Comparison of ENCODE assay signal across 19 cellular contexts in genomic region chr14:99668307-99668997, GRCh38. TPM values are rescaled to one million over a fixed set of nuclear protein-coding genes. Genes with fewer than 3 reads are reported as not detected.
"Had no signal": no experiment of that assay in that cellular context is flagged by ENCODE, and none has a peak within 500 bp of the region (broad histone marks: within the 10 kb centered on the region; RNA-seq: fewer than 3 reads in every experiment).

No MANE protein-coding gene starts in this region.

- H3K4me3 Mint-ChIP-seq: immature natural killer cell; memory B cell; mesothelial cell of epicardium; natural killer cell; stimulated activated memory B cell treated with anti-CD40 and anti-IgM and Interleukin-4, amounts not matched to agents 10 μg/mL and 1 μg/mL and 100 μg/mL, for 72 hours; stimulated activated naive CD8-positive, alpha-beta T cell treated with anti-CD3 and anti-CD28 coated beads, Interleukin-15, Interleukin-2, amounts not matched to agents 100 ng/mL and 50 ng/mL, for 24 hours had no signal

- H3K36me3 Mint-ChIP-seq: immature natural killer cell; memory B cell; mesothelial cell of epicardium; natural killer cell; stimulated activated memory B cell treated with anti-CD40 and anti-IgM and Interleukin-4, amounts not matched to agents 10 μg/mL and 1 μg/mL and 100 μg/mL, for 72 hours had no signal

- H3K27me3 Mint-ChIP-seq: stimulated activated naive CD8-positive, alpha-beta T cell treated with anti-CD3 and anti-CD28 coated beads, Interleukin-15, Interleukin-2, amounts not matched to agents 100 ng/mL and 50 ng/mL, for 24 hours had no signal

- H3K27me3 ChIP-seq: colonic mucosa, esophagus squamous epithelium, pancreas had no signal

- ATAC-seq: lower lobe of right lung; natural killer cell; right cardiac atrium; stimulated activated memory B cell treated with anti-CD40 and anti-IgM and Interleukin-4, amounts not matched to agents 10 μg/mL and 1 μg/mL and 100 μg/mL, for 72 hours had no signal

- H3K9me3 ChIP-seq: colonic mucosa, esophagus squamous epithelium, left ventricle myocardium inferior, lower lobe of right lung, pancreas, tibial artery had no signal

- H3K9me3 Mint-ChIP-seq: immature natural killer cell; memory B cell; mesothelial cell of epicardium; natural killer cell; stimulated activated memory B cell treated with anti-CD40 and anti-IgM and Interleukin-4, amounts not matched to agents 10 μg/mL and 1 μg/mL and 100 μg/mL, for 72 hours; stimulated activated naive CD8-positive, alpha-beta T cell treated with anti-CD3 and anti-CD28 coated beads, Interleukin-15, Interleukin-2, amounts not matched to agents 100 ng/mL and 50 ng/mL, for 24 hours had no signal

- H3K4me3 ChIP-seq: colonic mucosa, esophagus squamous epithelium, left ventricle myocardium inferior, lower lobe of right lung, pancreas, tibial artery had no signal

- DNase-seq: cerebellar nuclear complex; colonic mucosa; effector memory CD4-positive, alpha-beta T cell; esophagus squamous epithelium; foreskin fibroblast; immature natural killer cell; left ventricle myocardium inferior; lower lobe of right lung; natural killer cell; pancreas; small intestine; stimulated activated CD4-positive, alpha-beta T cell treated with anti-CD3 and anti-CD28 coated beads, Interleukin-4, amount 100 ng/mL, for 1 hour; stimulated activated CD8-positive, alpha-beta memory T cell treated with anti-CD3 and anti-CD28 coated beads, Interleukin-4, amount 100 ng/mL, for 48 hours; tibial artery had no signal

- H3K27ac ChIP-seq: colonic mucosa, esophagus squamous epithelium, left ventricle myocardium inferior, lower lobe of right lung, pancreas, tibial artery had no signal

- H3K4me1 Mint-ChIP-seq: stimulated activated memory B cell treated with anti-CD40 and anti-IgM and Interleukin-4, amounts not matched to agents 10 μg/mL and 1 μg/mL and 100 μg/mL, for 72 hours had no signal

- H3K36me3 ChIP-seq: colonic mucosa, lower lobe of right lung, pancreas had no signal

- H3K4me1 ChIP-seq: colonic mucosa, esophagus squamous epithelium, left ventricle myocardium inferior, lower lobe of right lung, pancreas had no signal

- H3K27ac Mint-ChIP-seq: immature natural killer cell; memory B cell; mesothelial cell of epicardium; natural killer cell; stimulated activated memory B cell treated with anti-CD40 and anti-IgM and Interleukin-4, amounts not matched to agents 10 μg/mL and 1 μg/mL and 100 μg/mL, for 72 hours; stimulated activated naive CD8-positive, alpha-beta T cell treated with anti-CD3 and anti-CD28 coated beads, Interleukin-15, Interleukin-2, amounts not matched to agents 100 ng/mL and 50 ng/mL, for 24 hours had no signal

RNA-seq across cellular contexts. Expression of gene CYP46A1, which starts 15.6 kb away (rescaled TPM):
- polyA plus RNA-seq: immature natural killer cell had no signal

RNA-seq across cellular contexts. Expression of gene HHIPL1, which starts 23.5 kb away (rescaled TPM):
- total RNA-seq: natural killer cell had no signal
- polyA plus RNA-seq: immature natural killer cell had no signal
